ENCODE assay signal across 1 cellular context in the genomic region with DNA sequence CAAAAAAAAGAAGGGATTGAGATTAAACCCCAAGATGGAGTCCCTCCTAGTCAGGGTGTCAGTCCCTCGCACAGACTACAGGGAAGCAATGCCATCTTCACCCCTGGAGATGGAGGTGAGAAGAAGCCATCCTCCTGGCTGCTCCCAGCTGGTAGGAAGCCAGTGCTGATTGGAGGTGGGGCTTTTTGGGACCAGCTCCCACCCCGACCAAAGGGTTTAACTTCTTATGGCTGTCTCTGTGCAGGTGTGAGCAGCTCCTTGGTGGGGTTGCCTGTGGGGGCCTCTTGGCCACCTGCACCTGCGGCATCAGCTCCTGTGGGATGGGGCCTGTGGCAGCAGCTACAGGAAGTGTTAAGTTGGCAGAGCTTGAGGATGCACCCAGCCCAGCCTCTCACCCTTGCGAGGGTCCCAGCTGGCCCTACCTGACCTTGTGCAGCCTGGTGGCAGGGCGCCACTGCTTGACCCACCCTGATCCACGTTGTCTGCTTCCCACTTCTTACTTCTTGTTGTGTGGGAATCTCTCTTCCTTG.
TF ChIP-seq lines count a peak whose summit lies in the region.

No MANE protein-coding gene starts in this region.

TF ChIP-seq in A549, 52 proteins besides CTCF, POLR2A, EP300 and RAD21 (continued from another document):
- TF ChIP-seq, protein P1, sequence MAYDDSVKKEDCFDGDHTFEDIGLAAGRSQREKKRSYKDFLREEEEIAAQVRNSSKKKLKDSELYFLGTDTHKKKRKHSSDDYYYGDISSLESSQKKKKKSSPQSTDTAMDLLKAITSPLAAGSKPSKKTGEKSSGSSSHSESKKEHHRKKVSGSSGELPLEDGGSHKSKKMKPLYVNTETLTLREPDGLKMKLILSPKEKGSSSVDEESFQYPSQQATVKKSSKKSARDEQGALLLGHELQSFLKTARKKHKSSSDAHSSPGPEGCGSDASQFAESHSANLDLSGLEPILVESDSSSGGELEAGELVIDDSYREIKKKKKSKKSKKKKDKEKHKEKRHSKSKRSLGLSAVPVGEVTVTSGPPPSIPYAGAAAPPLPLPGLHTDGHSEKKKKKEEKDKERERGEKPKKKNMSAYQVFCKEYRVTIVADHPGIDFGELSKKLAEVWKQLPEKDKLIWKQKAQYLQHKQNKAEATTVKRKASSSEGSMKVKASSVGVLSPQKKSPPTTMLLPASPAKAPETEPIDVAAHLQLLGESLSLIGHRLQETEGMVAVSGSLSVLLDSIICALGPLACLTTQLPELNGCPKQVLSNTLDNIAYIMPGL (CRISPR knock-in tag; IDR thresholded peaks at IDR 0.05; ENCODE audit: borderline replicate concordance) = no peak
- TF ChIP-seq RNF2 (IDR thresholded peaks at IDR 0.05; ENCODE audit: borderline replicate concordance, low read depth) (no peak), KDM5A (IDR thresholded peaks at IDR 0.05) (no peak)
TF ChIP-seq in A549: peak in this region for 0.
